Comparison of ENCODE assay signal across 10 cellular contexts in the genomic region with DNA sequence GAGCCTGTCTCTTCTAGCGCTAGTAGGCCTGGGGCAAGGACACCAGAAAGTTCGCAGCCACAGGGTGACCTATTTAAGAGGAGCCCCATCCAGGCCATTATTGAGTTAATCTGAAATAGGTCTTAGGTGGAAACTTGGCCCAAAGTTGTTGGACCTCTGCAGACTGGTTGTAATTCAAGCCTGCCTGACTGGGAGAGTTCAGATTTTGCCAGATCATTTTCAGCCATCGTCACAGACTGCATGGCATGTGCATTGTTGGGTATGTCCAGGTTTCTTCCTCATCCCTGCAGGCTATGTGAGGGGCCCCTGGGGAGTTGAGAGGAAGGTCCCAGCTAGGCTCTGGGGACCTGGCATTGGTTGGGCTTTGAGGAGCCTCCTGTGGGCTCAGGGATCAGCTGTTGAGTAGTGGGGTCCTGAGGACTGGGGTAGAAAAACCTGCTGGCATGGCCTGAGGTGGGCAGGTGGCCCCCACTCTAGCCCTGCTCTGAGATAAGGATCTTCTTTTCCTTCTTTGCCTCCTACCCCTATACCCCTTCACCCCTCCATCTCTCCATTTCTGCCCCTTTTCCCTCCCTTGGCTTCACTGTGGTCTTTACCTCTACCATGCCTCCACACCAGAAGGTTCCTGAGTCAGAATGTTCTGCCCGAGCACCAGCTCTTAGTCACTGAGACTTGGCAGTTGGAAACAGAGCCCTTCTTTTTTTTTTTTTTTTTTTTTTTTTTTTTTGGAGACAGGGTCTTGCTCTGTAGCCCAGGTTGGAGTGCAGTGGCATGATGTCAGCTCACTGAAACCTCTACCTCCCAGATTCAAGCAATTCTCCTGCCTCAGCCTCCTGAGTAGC.
"Had no signal": no experiment of that assay in that cellular context is flagged by ENCODE, and none has a peak within 500 bp of the region (broad histone marks: within the 10 kb centered on the region; RNA-seq: fewer than 3 reads in every experiment).

No MANE protein-coding gene starts in this region.

- H3K9me3 ChIP-seq: gastrocnemius medialis, uterus had no signal

- H3K27me3 ChIP-seq: cardiac muscle cell, gastrocnemius medialis, uterus had no signal

- H3K36me3 ChIP-seq: cardiac muscle cell, gastrocnemius medialis, uterus had no signal

- H3K4me1 ChIP-seq: uterus had no signal

- DNase-seq: activated CD4-positive, alpha-beta T cell treated with anti-CD3 and anti-CD28 coated beads, Interleukin-2, amount 10 ng/mL, durations not matched to agents 7 days and 5 days; activated CD4-positive, CD25-positive, alpha-beta regulatory T cell; activated naive CD4-positive, alpha-beta T cell; gastrocnemius medialis; stimulated activated CD4-positive, alpha-beta T cell treated with anti-CD3 and anti-CD28 coated beads, Interleukin-12 subunit alpha, Interleukin-12 subunit beta, amount 100 ng/mL, for 4 hours; stimulated activated naive CD4-positive, alpha-beta T cell; uterus had no signal

- H3K27ac ChIP-seq: cardiac muscle cell, gastrocnemius medialis, SK-N-MC, uterus had no signal

- ATAC-seq: sciatic nerve had no signal

- H3K4me3 ChIP-seq: cardiac muscle cell, gastrocnemius medialis, SK-N-MC, uterus had no signal
